1 cellular context compared by ENCODE assay signal in genomic region chrX:13256562-13256961, GRCh38.
TF ChIP-seq lines count a peak whose summit lies in the region.

No MANE protein-coding gene starts in this region.

TF ChIP-seq in IMR-90, 13 proteins besides CTCF, POLR2A, EP300 and RAD21 (continued from another document):
- TF ChIP-seq ELK1 (IDR thresholded peaks at IDR 0.05; ENCODE audit: borderline replicate concordance, low read depth, low read length) = no peak
- TF ChIP-seq BHLHE40 (IDR thresholded peaks at IDR 0.05; ENCODE audit: low read depth, low read length) = no peak
- no peak for TF ChIP-seq USF2 (IDR thresholded peaks at IDR 0.05; ENCODE audit: low read depth, low read length)
- TF ChIP-seq MAFK (IDR thresholded peaks at IDR 0.05; ENCODE audit: low read depth, low read length) = no peak
- no peak for TF ChIP-seq FOS (IDR thresholded peaks at IDR 0.05; ENCODE audit: low read depth, low read length)
- no peak for TF ChIP-seq CEBPB (IDR thresholded peaks at IDR 0.05; ENCODE audit: low read depth, low read length)
- TF ChIP-seq CHD1 (IDR thresholded peaks at IDR 0.05; ENCODE audit: low read depth, low read length) = no peak
- no peak for TF ChIP-seq RFX5 (IDR thresholded peaks at IDR 0.05; ENCODE audit: low read depth, low read length)
- no peak for TF ChIP-seq MXI1 (IDR thresholded peaks at IDR 0.05; ENCODE audit: borderline replicate concordance, low read depth, low read length)
- TF ChIP-seq MAZ (IDR thresholded peaks at IDR 0.05; ENCODE audit: borderline replicate concordance, low read depth, low read length) = no peak
- TF ChIP-seq RCOR1 (IDR thresholded peaks at IDR 0.05; ENCODE audit: insufficient replicate concordance, low read length) = no peak
